Comparison of ENCODE assay signal across 8 cellular contexts in genomic region chr13:102845630-102846260, GRCh38. TPM values are rescaled to one million over a fixed set of nuclear protein-coding genes. Genes with fewer than 3 reads are reported as not detected.
DNase-seq lines count a peak whose midpoint lies in the region; ATAC-seq and TF ChIP-seq lines count a peak whose summit lies in the region.

Gene ERCC5, plus strand, starts transcription at chr13:102846032. Its CDS starts 235 bp downstream, at chr13:102846267.

- peak within 1 kb of the TSS; percentile 80 to 97 for H3K27ac ChIP-seq in testis

- H3K4me1 Mint-ChIP-seq in activated naive CD8-positive, alpha-beta T cell (ENCODE audit: low read depth) = peaks cover 41% of the 10 kb centered on the region

- TF ChIP-seq POLR2A in testis (IDR thresholded peaks at IDR 0.05) = no peak

- peaks cover 3% of the 10 kb centered on the region for H3K4me1 ChIP-seq in testis

- no peaks in the 10 kb centered on the region for H3K9me3 Mint-ChIP-seq in activated naive CD8-positive, alpha-beta T cell (ENCODE audit: low read depth)

- H3K36me3 ChIP-seq in testis (ENCODE audit: low read depth, missing control alignments) = no peaks in the 10 kb centered on the region

- peak within 1 kb of the TSS; percentile 99 for H3K4me3 Mint-ChIP-seq in activated naive CD8-positive, alpha-beta T cell

- DNase-seq in GM10248 (ENCODE audit: extremely low spot score) (peak; percentile 83), NCI-H1092 (lab: John Stamatoyannopoulos, UW) (peak; percentile 98), SKM-1 treated with dmso at 0.1 percent for 144 hours (lab: John Stamatoyannopoulos, UW; ENCODE audit: unreplicated experiment) (peak; percentile 92), glomerular endothelial cell (ENCODE audit: extremely low read depth, low read depth, low spot score) (peak; percentile 85), omental fat pad (ENCODE audit: low spot score) (peak; percentile 79), testis (peak; percentile 93)

- ATAC-seq in HG02610 (IDR thresholded peaks at IDR 0.05; ENCODE audit: unreplicated experiment) (peak; percentile 85), omental fat pad (ENCODE audit: low FRiP score) (peak; percentile 92)

- TF ChIP-seq CTCF in GM10248 (IDR thresholded peaks at IDR 0.05; ENCODE audit: control extremely low read depth, extremely low read depth, low read depth, missing control alignments) (peak; percentile 9), omental fat pad (IDR thresholded peaks at IDR 0.05) (no peak), testis (IDR thresholded peaks at IDR 0.05) (peak in 1 of 3 experiments; percentile 17)

- POLR2A ChIA-PET in GM10248 (lab: Yijun Ruan, JAX) = interaction anchor here (1.0 to 1.4 kb wide), 2 partner anchors 247 to 249 kb away, joined by 4 to 7 read pairs; partner anchors contain the start of gene TPP2

- H3K36me3 Mint-ChIP-seq in activated naive CD8-positive, alpha-beta T cell = no peaks in the 10 kb centered on the region

- H3K9me3 ChIP-seq in testis = no peaks in the 10 kb centered on the region

- H3K27me3 ChIP-seq in testis = no peaks in the 10 kb centered on the region

- H3K4me3 ChIP-seq in testis = peak within 1 kb of the TSS; percentile 80 to 92

- 0% methylated on average over 20 to 49 of the region's 49 CpGs for WGBS in testis, 2 donors

- peak within 1 kb of the TSS; percentile 99 for H3K27ac Mint-ChIP-seq in activated naive CD8-positive, alpha-beta T cell

- H3K27me3 Mint-ChIP-seq in activated naive CD8-positive, alpha-beta T cell = no peaks in the 10 kb centered on the region

- CTCF ChIA-PET in GM10248 (lab: Yijun Ruan, JAX) = interaction anchor here (0.7 to 6.8 kb wide), 17 partner anchors 9 to 266 kb away, joined by 3 to 36 read pairs (median 4); no protein-coding TSS in a partner anchor

- intact Hi-C loops in testis (cut with DNase I; ENCODE audit: low total_unique reads) = loop anchor here (2.0 kb wide), 1 partner anchor 249 kb away; the partner anchor contains the start of gene TPP2

RNA-seq across cellular contexts. Expression of gene ERCC5, which starts in this region (rescaled TPM):
- total RNA-seq in glomerular endothelial cell (41.4 and 48.5 TPM in 2 replicates), omental fat pad (10 to 100 TPM; 42.5 to 81.8 (median 68.3) TPM), testis (10 to 100 TPM; 49.9 to 54.9 TPM)
- 43.9 TPM for polyA plus RNA-seq in testis (ENCODE audit: insufficient read depth, low read depth, low replicate concordance)

Comparison
In these comparisons a context has a peak if more than half of its experiments do, and no peak if none do; other contexts are left out.
1. Peak in every context shown above with its lines: DNase-seq, ATAC-seq, H3K4me3 ChIP-seq and H3K27ac ChIP-seq.